Comparison of ENCODE assay signal across 5 cellular contexts in genomic region chr7:76531643-76532042, GRCh38. TPM values are rescaled to one million over a fixed set of nuclear protein-coding genes. Genes with fewer than 3 reads are reported as not detected.
DNase-seq lines count a peak whose midpoint lies in the region; ATAC-seq and TF ChIP-seq lines count a peak whose summit lies in the region.
"Not testable (repeated sequence)": the region's sequence is repeated elsewhere in the genome, so short reads cannot be mapped to it uniquely, and the experiment has no call there.
"Had no signal": no experiment of that assay in that cellular context is flagged by ENCODE, and none has a peak within 500 bp of the region (broad histone marks: within the 10 kb centered on the region; RNA-seq: fewer than 3 reads in every experiment).

No MANE protein-coding gene starts in this region.

- H3K9me3 Mint-ChIP-seq in WTC11: not testable (repeated sequence)

- H3K27me3 Mint-ChIP-seq in WTC11 (ENCODE audit: low read depth): not testable (repeated sequence)

- CTCF ChIA-PET in WTC11 (lab: Charles Lee): not testable (repeated sequence)

- not testable (repeated sequence) for ATAC-seq in WTC11

- not testable (repeated sequence) for H3K36me3 Mint-ChIP-seq in WTC11

- not testable (repeated sequence) for H3K4me1 Mint-ChIP-seq in WTC11

- DNase-seq in WTC11 (ENCODE audit: low spot score): not testable (repeated sequence)

- TF ChIP-seq CTCF in WTC11 (IDR thresholded peaks at IDR 0.05): not testable (repeated sequence)

- not testable (repeated sequence) for H3K4me3 Mint-ChIP-seq in WTC11

- POLR2A ChIA-PET in WTC11 (lab: Charles Lee): not testable (repeated sequence)

- H3K27ac Mint-ChIP-seq in WTC11: not testable (repeated sequence)

TF ChIP-seq in WTC11, 78 proteins besides CTCF, POLR2A, EP300 and RAD21:
- peak; percentile 94 for TF ChIP-seq HMGA2 (CRISPR knock-in tag; IDR thresholded peaks at IDR 0.05)
TF ChIP-seq in WTC11: peak in this region for 1; not testable (repeated sequence) for 77.

RNA-seq across cellular contexts. Expression of gene SPDYE16, which starts 11.5 kb away (rescaled TPM):
- total RNA-seq in WTC11 (2021): not detected in 3 replicates
- total RNA-seq: A172, Calu3 had no signal

RNA-seq across cellular contexts. Expression of gene UPK3B, which starts 21.3 kb away (rescaled TPM):
- 1.4 to 3.6 TPM (median 3.2 TPM) in 3 replicates for total RNA-seq in WTC11 (2021)
- total RNA-seq: A673, Daoy had no signal
